In the genomic region with DNA sequence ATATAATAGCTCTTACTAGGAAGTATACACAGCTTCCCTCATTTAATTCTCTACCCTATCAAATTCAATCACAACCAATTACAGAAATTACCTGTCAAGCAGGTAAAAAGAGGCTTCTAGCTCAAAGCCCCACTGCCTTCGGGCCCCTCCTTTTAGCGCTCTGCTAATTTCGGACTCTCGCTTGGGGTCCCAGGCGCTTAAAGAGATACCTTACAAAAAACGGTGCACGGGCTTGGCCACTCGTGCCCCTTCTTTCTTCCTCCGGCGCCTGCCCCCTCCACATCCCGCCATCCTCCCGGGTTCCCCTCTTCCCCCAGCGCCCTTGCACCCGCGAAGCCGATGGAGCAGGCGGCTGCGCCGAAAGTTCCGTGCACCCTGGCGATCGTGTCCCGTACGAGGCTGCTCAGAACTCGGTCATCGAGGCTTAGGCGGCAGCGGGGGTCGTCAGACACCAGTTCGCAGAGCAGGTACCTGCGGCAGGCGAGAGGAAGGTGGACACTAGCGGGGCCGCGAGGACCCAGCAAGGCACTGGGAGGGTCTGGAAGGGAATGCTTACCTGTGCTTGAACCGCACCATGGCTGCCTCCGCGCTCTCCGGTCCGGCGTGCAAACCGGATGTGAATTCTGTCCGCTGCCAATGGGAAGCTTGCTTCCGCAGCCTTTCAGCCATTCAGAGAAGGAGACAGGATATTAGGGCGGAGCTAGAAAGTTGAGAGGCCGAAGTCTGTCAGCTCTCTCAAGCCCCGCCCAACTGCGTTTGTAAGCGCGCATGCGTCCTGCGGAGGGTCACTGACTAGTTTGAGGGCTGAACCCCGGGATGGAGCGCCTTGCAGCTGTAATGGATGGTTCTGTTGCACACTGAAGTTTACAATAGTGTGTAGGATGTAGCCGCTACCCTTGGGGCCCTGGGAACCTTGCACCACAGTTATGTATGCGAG, we compare ENCODE assay signal across 8 cellular contexts. TPM values are rescaled to one million over a fixed set of nuclear protein-coding genes. Genes with fewer than 3 reads are reported as not detected.
A peak's percentile ranks its signal among the peaks of the same experiment; 100 is the strongest.
DNase-seq lines count a peak whose midpoint lies in the region; ATAC-seq lines count a peak whose summit lies in the region.

A gene with protein sequence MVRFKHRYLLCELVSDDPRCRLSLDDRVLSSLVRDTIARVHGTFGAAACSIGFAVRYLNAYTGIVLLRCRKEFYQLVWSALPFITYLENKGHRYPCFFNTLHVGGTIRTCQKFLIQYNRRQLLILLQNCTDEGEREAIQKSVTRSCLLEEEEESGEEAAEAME (minus strand): TSS at position 616 of the 937 bp plus-strand sequence. CDS start 40 bp downstream, at position 576.

- peak within 1 kb of the TSS; percentile 84 to 95 for H3K27ac Mint-ChIP-seq in effector memory CD8-positive, alpha-beta T cell

- H3K4me3 Mint-ChIP-seq in effector memory CD8-positive, alpha-beta T cell = peak within 1 kb of the TSS; percentile 98 to 99

- peaks cover 31 to 33% of the 10 kb centered on the region in 2 donors for H3K4me1 Mint-ChIP-seq in effector memory CD8-positive, alpha-beta T cell (ENCODE audit: low read depth in 2 of 2)

- peaks cover 0 to 6% of the 10 kb centered on the region in 2 donors for H3K27me3 Mint-ChIP-seq in effector memory CD8-positive, alpha-beta T cell

- DNase-seq in COLO668 (lab: John Stamatoyannopoulos, UW; ENCODE audit: unreplicated experiment) (peak; percentile 98), HT1080 (ENCODE audit: low read depth) (peak; percentile 95), NOMO-1 treated with DMSO at 0.1 percent for 48 hours (lab: John Stamatoyannopoulos, UW; ENCODE audit: unreplicated experiment) (peak; percentile 99), medulla oblongata (ENCODE audit: extremely low spot score) (peak; percentile 99)
- DNase-seq in activated CD8-positive, alpha-beta memory T cell treated with anti-CD3 and anti-CD28 coated beads for 4 hours (ENCODE audit: low read depth in 2 of 2) = peak; percentile 88
- peak; percentile 87 to 91 (median 89) for DNase-seq in effector memory CD8-positive, alpha-beta T cell
- DNase-seq in stimulated activated CD8-positive, alpha-beta memory T cell treated with anti-CD3 and anti-CD28 coated beads, Interleukin-12 subunit alpha, Interleukin-12 subunit beta, amount 100 ng/mL, for 1 hour (ENCODE audit: low read depth) = peak; percentile 91

- H3K9me3 Mint-ChIP-seq in effector memory CD8-positive, alpha-beta T cell = no peaks in the 10 kb centered on the region

- peak; percentile 94 for ATAC-seq in GM21360 (IDR thresholded peaks at IDR 0.05; ENCODE audit: unreplicated experiment)
- peak; percentile 92 for ATAC-seq in effector memory CD8-positive, alpha-beta T cell (replicated peaks)

- peaks cover 56% of the 10 kb centered on the region for H3K36me3 Mint-ChIP-seq in effector memory CD8-positive, alpha-beta T cell (ENCODE audit: insufficient read depth)

RNA-seq across cellular contexts. Expression of the gene that starts here (rescaled TPM):
- 58.9 and 60.4 TPM in 2 replicates for total RNA-seq in HT1080 (2014; rRNA removed; shearing (Covaris generic))
- 45.3 and 59.6 TPM in 2 replicates for polyA plus RNA-seq in HT1080 (2015; cell fraction: cytosol; rRNA removed)
- 73.8 and 96.4 TPM in 2 replicates for polyA plus RNA-seq in HT1080 (2015; cell fraction: nucleus; rRNA removed)

Comparison
In these comparisons a context has a peak if more than half of its experiments do, and no peak if none do; other contexts are left out.
1. Peak in every context shown above with its lines: DNase-seq and ATAC-seq.